ENCODE assay signal across 8 cellular contexts in the genomic region with DNA sequence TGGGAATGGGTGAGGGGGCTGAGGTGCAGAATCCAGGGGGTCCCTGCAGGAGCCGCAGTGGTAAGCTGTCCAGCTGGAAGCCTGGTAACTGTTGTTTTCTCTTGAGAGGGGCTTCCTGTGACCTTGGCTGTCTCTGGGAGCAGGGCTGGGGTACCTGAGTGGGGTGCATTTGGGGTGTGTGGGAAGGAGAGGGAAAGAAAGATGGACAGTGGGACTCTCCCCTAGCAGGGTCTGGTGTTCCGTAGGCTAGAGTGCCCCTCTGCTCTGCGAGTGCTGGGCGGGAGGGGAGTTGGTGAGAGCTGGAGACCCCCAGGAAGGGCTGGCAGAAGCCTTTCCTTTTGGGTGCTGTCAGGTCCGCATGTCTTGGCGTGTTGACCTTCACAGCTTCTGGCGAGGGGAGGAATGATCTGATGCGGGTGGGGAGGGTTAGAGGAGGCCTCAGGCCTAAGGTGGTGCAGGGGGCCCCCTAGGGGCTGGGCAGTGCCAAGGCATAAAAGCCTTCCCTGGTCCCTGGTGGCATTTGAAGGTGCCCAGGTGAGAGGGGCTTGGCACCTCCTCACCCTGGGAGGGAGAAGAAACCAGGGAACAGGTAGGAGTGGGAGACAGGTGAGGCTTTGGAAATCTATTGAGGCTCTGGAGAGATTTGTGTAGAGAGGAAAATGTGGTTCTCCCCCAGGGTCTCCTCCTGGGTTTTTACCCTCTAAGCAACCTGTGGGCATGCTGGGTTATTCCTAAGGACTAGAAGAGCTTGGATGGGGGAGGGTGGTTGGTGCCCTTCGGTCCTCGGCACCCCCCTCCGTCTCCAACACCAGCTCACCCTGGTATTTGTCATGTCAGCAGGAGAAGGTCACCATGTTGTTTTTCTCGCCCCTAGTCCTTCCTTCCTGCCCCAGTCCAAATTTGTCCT. TPM values are rescaled to one million over a fixed set of nuclear protein-coding genes. Genes with fewer than 3 reads are reported as not detected.
A peak's percentile ranks its signal among the peaks of the same experiment; 100 is the strongest.
DNase-seq lines count a peak whose midpoint lies in the region; TF ChIP-seq lines count a peak whose summit lies in the region.

No MANE protein-coding gene starts in this region.

- H3K9ac ChIP-seq in endodermal cell (ENCODE audit: extremely low read depth, low read length, poor library complexity, severe bottlenecking) (peak overlapping the region; percentile 83), muscle layer of colon (ENCODE audit: low read length) (peak overlapping the region; percentile 88)

- H3K27ac Mint-ChIP-seq in endodermal cell: peak overlapping the region; percentile 48

- DNase-seq in BE2C (peak; percentile 76), NCI-H2196 (lab: John Stamatoyannopoulos, UW; ENCODE audit: unreplicated experiment) (peak; percentile 63), endodermal cell (peak; percentile 83), middle frontal gyrus (ENCODE audit: extremely low spot score, low spot score) (no peak)
- DNase-seq in activated CD4-positive, alpha-beta T cell treated with anti-CD3 and anti-CD28 coated beads, Interleukin-2, amount 50 U/mL, for 1 hour: peak; percentile 40

- H3K9me3 ChIP-seq in BE2C (no peaks in the 10 kb centered on the region), endodermal cell (ENCODE audit: control insufficient read depth, low read length) (no peaks in the 10 kb centered on the region), muscle layer of colon (ENCODE audit: low read length) (no peaks in the 10 kb centered on the region)

- TF ChIP-seq CTCF in BE2C (IDR thresholded peaks at IDR 0.05; ENCODE audit: low read depth, low read length): peak; percentile 88
- TF ChIP-seq CTCF in endodermal cell (conservative IDR thresholded peaks at IDR 0.05): peak; percentile 86

- H3K27me3 ChIP-seq in BE2C (no peaks in the 10 kb centered on the region), endodermal cell (ENCODE audit: control insufficient read depth, insufficient read depth, low read length, poor library complexity, severe bottlenecking) (no peaks in the 10 kb centered on the region), muscle layer of colon (ENCODE audit: control insufficient read depth in 1 of 2, insufficient read depth in 2 of 2, low read length in 2 of 2) (no peaks in the 10 kb centered on the region)

- H3K4me3 Mint-ChIP-seq in endodermal cell: peak overlapping the region; percentile 97

- in situ Hi-C loops in GM18951 (cut with MboI; ENCODE audit: low sequenced_read_pairs, unreplicated experiment): no loop called here

- peak; percentile 28 for TF ChIP-seq POLR2A in GM18951 (IDR thresholded peaks at IDR 0.05; ENCODE audit: extremely low read depth, insufficient read depth, insufficient read length)

- H3K4me3 ChIP-seq in BE2C (ENCODE audit: low read depth, low read length) (peak overlapping the region; percentile 98), endodermal cell (ENCODE audit: low read length) (peak overlapping the region; percentile 96), muscle layer of colon (ENCODE audit: low read depth in 1 of 2, low read length in 2 of 2) (peak overlapping the region; percentile 84 to 92)

- WGBS in endodermal cell (ENCODE audit: insufficient coverage in 1 of 2, insufficient read length in 1 of 2), 2 experiments: 69 to 71% methylated on average over 4 to 12 of the region's 12 CpGs

- H3K27ac ChIP-seq in endodermal cell (ENCODE audit: low read depth, low read length): no peak overlapping the region
- H3K27ac ChIP-seq in muscle layer of colon (ENCODE audit: low read depth, low read length): peak overlapping the region; percentile 95
- peak overlapping the region; percentile 41 for H3K27ac ChIP-seq in temporal lobe (ENCODE audit: low read depth, low read length)

- peaks cover 35% of the 10 kb centered on the region for H3K36me3 Mint-ChIP-seq in endodermal cell (ENCODE audit: low read depth)

- H3K4me1 ChIP-seq in BE2C (peaks cover 22% of the 10 kb centered on the region), endodermal cell (ENCODE audit: control insufficient read depth, insufficient read depth, low read length) (peaks cover 12% of the 10 kb centered on the region), muscle layer of colon (ENCODE audit: insufficient read depth, low read length) (peaks cover 42% of the 10 kb centered on the region)

- H3K36me3 ChIP-seq in BE2C: peaks cover 71% of the 10 kb centered on the region
- H3K36me3 ChIP-seq in endodermal cell (ENCODE audit: control insufficient read depth, insufficient read depth, low read length): peaks cover 54% of the 10 kb centered on the region
- H3K36me3 ChIP-seq in muscle layer of colon (ENCODE audit: insufficient read depth, low read length): peaks cover 14% of the 10 kb centered on the region

- no peaks in the 10 kb centered on the region for H3K27me3 Mint-ChIP-seq in endodermal cell (ENCODE audit: insufficient read depth)

- H3K4me1 Mint-ChIP-seq in endodermal cell: peaks cover 33% of the 10 kb centered on the region

- no peaks in the 10 kb centered on the region for H3K9me3 Mint-ChIP-seq in endodermal cell

RNA-seq across cellular contexts. Expression of a gene that starts 3.3 kb away (rescaled TPM):
- 154 TPM for polyA plus RNA-seq in BE2C (2012; ENCODE audit: insufficient read depth, insufficient read length, low read depth)
- total RNA-seq in endodermal cell (100 to 1,000 TPM; 163 to 254 TPM), temporal lobe (27.3 TPM)
- 129 TPM for polyA plus RNA-seq in endodermal cell (2013, experiment 1 of 2)
- 99.2 TPM for polyA plus RNA-seq in endodermal cell (2013, experiment 2 of 2)
